1 cellular context compared by ENCODE assay signal in genomic region chr3:184229424-184230080, GRCh38.
TF ChIP-seq lines count a peak whose summit lies in the region.

Gene VWA5B2 (plus strand): TSS chr3:184229585. CDS start chr3:184230529, 944 bp downstream.

TF ChIP-seq in HEK293, 187 proteins besides CTCF, POLR2A, EP300 and RAD21 (continued from another document and continues in another):
- peak; percentile 71 for TF ChIP-seq PATZ1 (tag by site-specific recombination; IDR thresholded peaks at IDR 0.05)
- no peak for TF ChIP-seq ZNF112 (tag by site-specific recombination; IDR thresholded peaks at IDR 0.05)
- no peak for TF ChIP-seq ZNF514 (tag by site-specific recombination; IDR thresholded peaks at IDR 0.05)
- TF ChIP-seq BCL11B (tag by site-specific recombination; IDR thresholded peaks at IDR 0.05; ENCODE audit: low read depth): 0 out of 2 replicates have a peak, but pooled peaks have one; percentile 14
- TF ChIP-seq KLF1 (tag by site-specific recombination; IDR thresholded peaks at IDR 0.05): no peak
- 0 out of 2 replicates have a peak, but pooled peaks have one; percentile 53 for TF ChIP-seq ZXDB (tag by site-specific recombination; IDR thresholded peaks at IDR 0.05)
- no peak for TF ChIP-seq ZNF513 (tag by site-specific recombination; IDR thresholded peaks at IDR 0.05)
- TF ChIP-seq HIC1 (tag by site-specific recombination; IDR thresholded peaks at IDR 0.05): peak; percentile 67; the same call in 1 of the 2 replicates
- no peak for TF ChIP-seq ZNF768 (tag by site-specific recombination; IDR thresholded peaks at IDR 0.05)
- 0 out of 2 replicates have a peak, but pooled peaks have one; percentile 42 for TF ChIP-seq ZNF692 (tag by site-specific recombination; IDR thresholded peaks at IDR 0.05)
- TF ChIP-seq WT1 (tag by site-specific recombination; IDR thresholded peaks at IDR 0.05): no peak
- peak; percentile 45 for TF ChIP-seq SP3 (tag by site-specific recombination; IDR thresholded peaks at IDR 0.05)
- TF ChIP-seq ZNF561 (tag by site-specific recombination; IDR thresholded peaks at IDR 0.05; ENCODE audit: borderline replicate concordance): 0 out of 2 replicates have a peak, but pooled peaks have one; percentile 27
- no peak for TF ChIP-seq ZNF449 (tag by site-specific recombination; IDR thresholded peaks at IDR 0.05)
- no peak for TF ChIP-seq ZNF391 (tag by site-specific recombination; IDR thresholded peaks at IDR 0.05; ENCODE audit: borderline replicate concordance, low read depth)
- no peak for TF ChIP-seq GLI4 (tag by site-specific recombination; IDR thresholded peaks at IDR 0.05)
- TF ChIP-seq RBAK (tag by site-specific recombination; IDR thresholded peaks at IDR 0.05): no peak
- TF ChIP-seq ZNF521 (tag by site-specific recombination; IDR thresholded peaks at IDR 0.05): no peak
- TF ChIP-seq SP7 (tag by site-specific recombination; IDR thresholded peaks at IDR 0.05): peak; percentile 72
- peak; percentile 60; the same call in 1 of the 2 replicates for TF ChIP-seq ZSCAN30 (tag by site-specific recombination; IDR thresholded peaks at IDR 0.05)
- no peak for TF ChIP-seq ZNF175 (tag by site-specific recombination; IDR thresholded peaks at IDR 0.05)
- TF ChIP-seq ZBTB20 (tag by site-specific recombination; IDR thresholded peaks at IDR 0.05): peak; percentile 45; the same call in 1 of the 2 replicates
- TF ChIP-seq ZNF184 (tag by site-specific recombination; IDR thresholded peaks at IDR 0.05): no peak
- peak; percentile 14; the same call in 1 of the 2 replicates for TF ChIP-seq ZIC2 (tag by site-specific recombination; IDR thresholded peaks at IDR 0.05)
- TF ChIP-seq ZNF837 (tag by site-specific recombination; IDR thresholded peaks at IDR 0.05): no peak
- no peak for TF ChIP-seq ZNF747 (tag by site-specific recombination; IDR thresholded peaks at IDR 0.05)
- 0 out of 2 replicates have a peak, but pooled peaks have one; percentile 38 for TF ChIP-seq KLF16 (tag by site-specific recombination; IDR thresholded peaks at IDR 0.05)
- no peak for TF ChIP-seq ZNF140 (tag by site-specific recombination; IDR thresholded peaks at IDR 0.05)
- no peak for TF ChIP-seq ZNF302 (tag by site-specific recombination; IDR thresholded peaks at IDR 0.05; ENCODE audit: low read depth)
- TF ChIP-seq ZNF121 (tag by site-specific recombination; IDR thresholded peaks at IDR 0.05): no peak
- TF ChIP-seq ZNF777 (tag by site-specific recombination; IDR thresholded peaks at IDR 0.05; ENCODE audit: borderline replicate concordance): peak; percentile 64; the same call in 1 of the 2 replicates
- no peak for TF ChIP-seq ZNF76 (tag by site-specific recombination; IDR thresholded peaks at IDR 0.05; ENCODE audit: borderline replicate concordance, low read depth)
- TF ChIP-seq ZBTB1 (tag by site-specific recombination; IDR thresholded peaks at IDR 0.05): no peak
- TF ChIP-seq ZNF791 (tag by site-specific recombination; IDR thresholded peaks at IDR 0.05): no peak
- TF ChIP-seq ZFP37 (tag by site-specific recombination; IDR thresholded peaks at IDR 0.05): peak; percentile 48; the same call in 1 of the 2 replicates
- TF ChIP-seq ZNF223 (tag by site-specific recombination; IDR thresholded peaks at IDR 0.05): no peak
- no peak for TF ChIP-seq SALL2 (tag by site-specific recombination; IDR thresholded peaks at IDR 0.05; ENCODE audit: borderline replicate concordance)
- TF ChIP-seq ZNF488 (tag by site-specific recombination; IDR thresholded peaks at IDR 0.05): no peak
- peak; percentile 55; the same call in 1 of the 2 replicates for TF ChIP-seq KLF9 (tag by site-specific recombination; IDR thresholded peaks at IDR 0.05; ENCODE audit: low read depth)
- TF ChIP-seq ZNF2 (tag by site-specific recombination; IDR thresholded peaks at IDR 0.05): no peak
- TF ChIP-seq ZNF544 (tag by site-specific recombination; IDR thresholded peaks at IDR 0.05): no peak
- no peak for TF ChIP-seq ZBTB44 (tag by site-specific recombination; IDR thresholded peaks at IDR 0.05)
- no peak for TF ChIP-seq ZNF280C (tag by site-specific recombination; IDR thresholded peaks at IDR 0.05)
- no peak for TF ChIP-seq ZBTB49 (tag by site-specific recombination; IDR thresholded peaks at IDR 0.05; ENCODE audit: low read depth)
- no peak for TF ChIP-seq ZNF596 (tag by site-specific recombination; IDR thresholded peaks at IDR 0.05)
- TF ChIP-seq ZNF341 (tag by site-specific recombination; IDR thresholded peaks at IDR 0.05; ENCODE audit: low read depth): 0 out of 2 replicates have a peak, but pooled peaks have one; percentile 24
- no peak for TF ChIP-seq ZNF169 (tag by site-specific recombination; IDR thresholded peaks at IDR 0.05)
- TF ChIP-seq MYNN (tag by site-specific recombination; IDR thresholded peaks at IDR 0.05; ENCODE audit: borderline replicate concordance): no peak
- TF ChIP-seq ZNF155 (tag by site-specific recombination; IDR thresholded peaks at IDR 0.05): no peak
- TF ChIP-seq ZBTB48 (tag by site-specific recombination; IDR thresholded peaks at IDR 0.05): no peak
- TF ChIP-seq ZNF549 (tag by site-specific recombination; IDR thresholded peaks at IDR 0.05): no peak
- TF ChIP-seq ZNF670 (tag by site-specific recombination; IDR thresholded peaks at IDR 0.05; ENCODE audit: low read depth): no peak
